In the genomic region with DNA sequence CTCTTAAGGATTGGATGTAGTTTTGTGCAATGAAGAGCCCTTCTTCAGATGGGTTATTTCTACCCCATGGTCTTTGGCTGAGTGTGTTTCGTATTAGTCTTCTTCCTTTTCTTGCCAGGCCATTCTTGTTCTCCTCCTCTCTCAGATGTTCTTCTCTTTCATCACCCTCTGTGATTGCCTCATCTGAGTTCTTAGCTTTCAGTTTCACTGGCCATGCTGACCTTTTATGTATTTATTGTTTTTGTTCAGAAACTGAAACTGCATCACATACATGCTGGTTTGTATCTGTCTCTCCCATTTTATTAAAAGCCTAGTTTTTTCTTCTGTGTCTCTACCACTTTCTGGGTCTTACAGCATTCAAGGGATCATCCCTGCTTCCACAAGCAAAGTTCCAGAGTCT, we compare ENCODE assay signal across 8 cellular contexts. TPM values are rescaled to one million over a fixed set of nuclear protein-coding genes. Genes with fewer than 3 reads are reported as not detected.
DNase-seq lines count a peak whose midpoint lies in the region; ATAC-seq, FAIRE-seq and TF ChIP-seq lines count a peak whose summit lies in the region.

No MANE protein-coding gene starts in this region.

- H3K4me3 Mint-ChIP-seq in naive B cell, result peak overlapping the region in 6 of 8 donors; percentile 11 to 81 (median 62)

- DNase-seq in Daoy (ENCODE audit: low read depth), result peak; percentile 15
- peak; percentile 68 for DNase-seq in brain microvascular endothelial cell
- DNase-seq in naive B cell, result peak; percentile 57
- DNase-seq in substantia nigra (lab: John Stamatoyannopoulos, UW), result no peak
- no peak for DNase-seq in kidney
- no peak for DNase-seq in mesendoderm

- no peak overlapping the region for H2AK5ac ChIP-seq in mesendoderm (ENCODE audit: low read length)

- peaks cover 4 to 10% of the 10 kb centered on the region in 2 donors for H3K36me3 Mint-ChIP-seq in naive B cell

- H4K8ac ChIP-seq in mesendoderm (ENCODE audit: low read depth, low read length), result no peak overlapping the region

- H3K4me1 ChIP-seq in kidney (ENCODE audit: control insufficient read depth in 1 of 2, insufficient read depth in 1 of 2, low read depth in 1 of 2, low read length in 2 of 2), result peaks cover 0 to 9% of the 10 kb centered on the region in 2 donors
- no peaks in the 10 kb centered on the region for H3K4me1 ChIP-seq in mesendoderm (ENCODE audit: control insufficient read depth, low read depth, low read length)

- H4K5ac ChIP-seq in mesendoderm (ENCODE audit: low read length), result no peak overlapping the region

- no peaks in the 10 kb centered on the region for H3K36me3 ChIP-seq in brain microvascular endothelial cell (replicated peaks)
- H3K36me3 ChIP-seq in kidney (ENCODE audit: control insufficient read depth in 1 of 2, insufficient read depth in 2 of 2, low read length in 2 of 2), result no peaks in the 10 kb centered on the region
- no peaks in the 10 kb centered on the region for H3K36me3 ChIP-seq in mesendoderm (ENCODE audit: control insufficient read depth, insufficient read depth, low read length)

- H2BK5ac ChIP-seq in mesendoderm (ENCODE audit: low read length), result no peak overlapping the region

- no peak overlapping the region for H3K4ac ChIP-seq in mesendoderm (ENCODE audit: low read depth, low read length)

- H3K79me2 ChIP-seq in mesendoderm (ENCODE audit: control insufficient read depth, insufficient read depth, low read length), result no peaks in the 10 kb centered on the region

- H3K56ac ChIP-seq in mesendoderm (ENCODE audit: low read length), result no peak overlapping the region

- H3K23ac ChIP-seq in mesendoderm (ENCODE audit: low read length), result no peak overlapping the region

- WGBS in mesendoderm (ENCODE audit: extremely low coverage, insufficient coverage, low lambda C conversion rate), result no CpG with 5 or more reads among the region's 1 CpG

- no peak overlapping the region for H2BK120ac ChIP-seq in mesendoderm (ENCODE audit: low read depth, low read length)

- no peaks in the 10 kb centered on the region for H3K27me3 ChIP-seq in brain microvascular endothelial cell (replicated peaks)
- no peaks in the 10 kb centered on the region for H3K27me3 ChIP-seq in mesendoderm (ENCODE audit: insufficient read depth, low read length, poor library complexity)

- H3K27me3 Mint-ChIP-seq in naive B cell, result no peaks in the 10 kb centered on the region

- no peaks in the 10 kb centered on the region for H3K79me1 ChIP-seq in mesendoderm (ENCODE audit: low read length)

- in situ Hi-C loops in brain microvascular endothelial cell (cut with HindIII; ENCODE audit: low pct_ligation_motif_present, low sequenced_read_pairs), result no loop called here

- no peak overlapping the region for H3K4me2 ChIP-seq in mesendoderm (ENCODE audit: low read length)

- no peak overlapping the region for H3K18ac ChIP-seq in mesendoderm (ENCODE audit: low read length)

- peak overlapping the region; percentile 25 for H3K27ac ChIP-seq in brain microvascular endothelial cell
- H3K27ac ChIP-seq in substantia nigra (ENCODE audit: low read depth, low read length, poor library complexity, severe bottlenecking), result no peak overlapping the region
- H3K27ac ChIP-seq in kidney (ENCODE audit: low read depth in 2 of 2, low read length in 2 of 2), result peak overlapping the region in 1 of 2 donors; percentile 13
- no peak overlapping the region for H3K27ac ChIP-seq in mesendoderm (ENCODE audit: low read depth, low read length)

- H3K4me1 Mint-ChIP-seq in naive B cell, result peaks cover 55 to 87% (median 73%) of the 10 kb centered on the region in 3 donors

- no peaks in the 10 kb centered on the region for H3K9me3 ChIP-seq in kidney (ENCODE audit: control insufficient read depth in 1 of 2, low read length in 2 of 2)

- FAIRE-seq in kidney (lab: Jason Lieb, UNC), result no peak

- ATAC-seq in GM21360 (IDR thresholded peaks at IDR 0.05; ENCODE audit: unreplicated experiment), result peak; percentile 58
- peak; percentile 79 for ATAC-seq in HG03571 (IDR thresholded peaks at IDR 0.05; ENCODE audit: unreplicated experiment)
- ATAC-seq in naive B cell (ENCODE audit: low read depth in 2 of 2), result peak; percentile 64 to 68

- H3K4me3 ChIP-seq in brain microvascular endothelial cell (ENCODE audit: low read depth, low read length), result no peak overlapping the region
- H3K4me3 ChIP-seq in kidney (ENCODE audit: low read length in 2 of 2), result no peak overlapping the region
- no peak overlapping the region for H3K4me3 ChIP-seq in mesendoderm (ENCODE audit: low read length)

- H3K27ac Mint-ChIP-seq in naive B cell, result peak overlapping the region; percentile 81 to 97 (median 90)

- no peak overlapping the region for H3K9ac ChIP-seq in kidney (ENCODE audit: low read length in 2 of 2)
- no peak overlapping the region for H3K9ac ChIP-seq in mesendoderm (ENCODE audit: low read length)

- intact Hi-C loops in kidney (cut with DNase I), result no loop called here

- no peak overlapping the region for H2BK15ac ChIP-seq in mesendoderm (replicated peaks; ENCODE audit: low read depth)

- peaks cover 0 to 2% (median 0%) of the 10 kb centered on the region in 7 donors for H3K9me3 Mint-ChIP-seq in naive B cell

- no peak for TF ChIP-seq CTCF in brain microvascular endothelial cell (IDR thresholded peaks at IDR 0.05; ENCODE audit: low read depth, low read length, missing control alignments)
- no peak for TF ChIP-seq CTCF in kidney (IDR thresholded peaks at IDR 0.05; ENCODE audit: borderline replicate concordance, extremely low read depth, insufficient read depth)

RNA-seq across cellular contexts. Expression of a gene that starts 21.7 kb away (rescaled TPM):
- 15.0 and 18.9 TPM in 2 replicates for total RNA-seq in Daoy (2014; rRNA removed; shearing (Covaris generic))
- polyA plus RNA-seq in naive B cell (ENCODE audit: low read depth in 6 of 6), result 100 to 1,000 TPM in 4 of 6 donors, 10 to 100 TPM in 2; 87.8 to 137 (median 112) TPM
- total RNA-seq in kidney, result 49.1 TPM
- 26.8 TPM for polyA plus RNA-seq in kidney (ENCODE audit: insufficient read depth, low read depth, low replicate concordance)
- polyA plus RNA-seq in mesendoderm (2013, experiment 1 of 2), result 10.6 TPM
- polyA plus RNA-seq in mesendoderm (2013, experiment 2 of 2), result 11.0 TPM

Comparison
In these comparisons a context has a peak if more than half of its experiments do, and no peak if none do; other contexts are left out.
1. DNase-seq: peak in Daoy (single experiment), brain microvascular endothelial cell (single experiment) and naive B cell (single experiment); none in substantia nigra (0 of 49), kidney (single experiment) and mesendoderm (single experiment).
2. Peak in every context shown above with its lines, with median percentiles within 50 percentile points of each other: ATAC-seq.